20 cellular contexts compared by ENCODE assay signal in genomic region chr15:36235173-36235572, GRCh38.
"Had no signal": no experiment of that assay in that cellular context is flagged by ENCODE, and none has a peak within 500 bp of the region (broad histone marks: within the 10 kb centered on the region; RNA-seq: fewer than 3 reads in every experiment).

No MANE protein-coding gene starts in this region.

- H3K4me1 ChIP-seq: esophagus muscularis mucosa, gastrocnemius medialis, left lung, lower lobe of right lung had no signal

- H3K9me3 ChIP-seq: esophagus muscularis mucosa, lower lobe of right lung, mucosa of descending colon had no signal

- ATAC-seq: gastrocnemius medialis; heart right ventricle; left cardiac atrium; left lung; left ventricle myocardium superior; lower lobe of right lung; mucosa of descending colon; naive thymus-derived CD8-positive, alpha-beta T cell had no signal

- H3K4me3 ChIP-seq: coronary artery, dorsolateral prefrontal cortex, esophagus muscularis mucosa, gastrocnemius medialis, heart right ventricle, left lung, lower lobe of right lung, mucosa of descending colon had no signal

- H3K27me3 ChIP-seq: dorsolateral prefrontal cortex, esophagus muscularis mucosa, gastrocnemius medialis, heart right ventricle, left lung had no signal

- H3K36me3 ChIP-seq: esophagus muscularis mucosa, gastrocnemius medialis, heart right ventricle, left lung, lower lobe of right lung had no signal

- H3K27ac ChIP-seq: coronary artery, dorsolateral prefrontal cortex, esophagus muscularis mucosa, gastrocnemius medialis, heart right ventricle, left lung, lower lobe of right lung had no signal

- DNase-seq: dermis blood vessel endothelial cell; dorsolateral prefrontal cortex; effector CD4-positive, alpha-beta T cell; effector memory CD4-positive, alpha-beta T cell; foreskin melanocyte; gastrocnemius medialis; glutamatergic neuron; head of caudate nucleus; heart right ventricle; hippocampal formation; left cardiac atrium; left lung; left ventricle myocardium superior; lower lobe of right lung; mesenchymal stem cell; mucosa of descending colon; naive B cell; naive thymus-derived CD8-positive, alpha-beta T cell had no signal
